In genomic region chr12:22467190-22467589, GRCh38 we compare ENCODE assay signal across 1 cellular context.
TF ChIP-seq lines count a peak whose summit lies in the region.

No MANE protein-coding gene starts in this region.

TF ChIP-seq in SK-N-SH, 30 proteins besides CTCF, POLR2A, EP300 and RAD21 (continued from another document):
- TF ChIP-seq ZBTB33 (IDR thresholded peaks at IDR 0.05; ENCODE audit: borderline replicate concordance, low read depth) (no peak), YY1 (IDR thresholded peaks at IDR 0.05; ENCODE audit: low read depth) (no peak), JUND (IDR thresholded peaks at IDR 0.05) (0 out of 2 replicates have a peak, but pooled peaks have one; percentile 30), FOSL2 (IDR thresholded peaks at IDR 0.05; ENCODE audit: borderline replicate concordance, low read depth) (peak; percentile 50)
